8 cellular contexts compared by ENCODE assay signal in genomic region chr6:153131037-153131981, GRCh38. TPM values are rescaled to one million over a fixed set of nuclear protein-coding genes. Genes with fewer than 3 reads are reported as not detected.
DNase-seq lines count a peak whose midpoint lies in the region; ATAC-seq and TF ChIP-seq lines count a peak whose summit lies in the region.

RGS17 (minus strand) TSS chr6:153131282; CDS start chr6:153044018, 87,264 bp downstream.

- no peaks in the 10 kb centered on the region for H3K27me3 Mint-ChIP-seq in Calu3 (ENCODE audit: unreplicated experiment)

- H3K27ac Mint-ChIP-seq in Calu3 (ENCODE audit: unreplicated experiment) = peak within 1 kb of the TSS; percentile 44

- no peak for TF ChIP-seq CTCF in Calu3 (IDR thresholded peaks at IDR 0.05; ENCODE audit: unreplicated experiment)

- H3K9me3 ChIP-seq in HUES48 (ENCODE audit: control insufficient read depth, insufficient read depth, low read length) = no peaks in the 10 kb centered on the region

- peak within 1 kb of the TSS; percentile 77 for H3K4me3 Mint-ChIP-seq in Calu3 (ENCODE audit: low read depth, unreplicated experiment)

- intact Hi-C loops in Calu3 (cut with micrococcal nuclease; ENCODE audit: unreplicated experiment) = no loop called here

- peak within 1 kb of the TSS; percentile 87 for H3K4me3 ChIP-seq in HUES48 (ENCODE audit: low read depth, low read length)
- peak within 1 kb of the TSS; percentile 34 to 59 (median 52) for H3K4me3 ChIP-seq in skin epidermis

- CTCF ChIA-PET in Calu3 (lab: Charles Lee) = no interaction called here

- ATAC-seq in GM21367 (IDR thresholded peaks at IDR 0.05; ENCODE audit: unreplicated experiment) = peak; percentile 66

- peak; percentile 45 for DNase-seq in Calu3
- DNase-seq in SK-N-DZ (ENCODE audit: low spot score) = peak; percentile 75
- DNase-seq in cerebellar cortex (ENCODE audit: low spot score) = peak; percentile 63
- DNase-seq in islet precursor cell = peak; percentile 89
- no peak for DNase-seq in ureter (ENCODE audit: low spot score)

- H3K36me3 ChIP-seq in HUES48 (ENCODE audit: control insufficient read depth, insufficient read depth, low read length) = no peaks in the 10 kb centered on the region

- peak within 1 kb of the TSS; percentile 72 for H3K27ac ChIP-seq in HUES48 (ENCODE audit: low read depth, low read length)
- peak within 1 kb of the TSS in 10 of 21 experiments; percentile 16 to 74 (median 50) for H3K27ac ChIP-seq in skin epidermis

- H3K9me3 Mint-ChIP-seq in Calu3 (ENCODE audit: low read depth, unreplicated experiment) = peaks cover 3% of the 10 kb centered on the region

- no TSS peak for BruUV-seq in Calu3 (replicated peaks; lab: Mats Ljungman, UMichigan)

- peaks cover 15% of the 10 kb centered on the region for H3K36me3 Mint-ChIP-seq in Calu3 (ENCODE audit: insufficient read depth, unreplicated experiment)

- H3K4me1 ChIP-seq in HUES48 (ENCODE audit: control insufficient read depth, insufficient read depth, low read length) = peaks cover 15% of the 10 kb centered on the region

- peaks cover 31% of the 10 kb centered on the region for H3K27me3 ChIP-seq in HUES48 (ENCODE audit: control insufficient read depth, insufficient read depth, low read length)

- peak within 1 kb of the TSS; percentile 23; the same call in 1 of the 2 replicates for H3K9ac ChIP-seq in HUES48 (ENCODE audit: low read depth, low read length)

- peaks cover 2% of the 10 kb centered on the region for H3K4me1 Mint-ChIP-seq in Calu3 (ENCODE audit: low read depth, unreplicated experiment)

RNA-seq across cellular contexts. Expression of gene RGS17, which starts in this region (rescaled TPM):
- total RNA-seq in Calu3 (2022) = 0.64 and 0.78 TPM in 2 replicates
- polyA plus RNA-seq in SK-N-DZ (2014; cell fraction: cytosol; rRNA removed) = 2.5 and 4.6 TPM in 2 replicates
- 4.6 and 5.3 TPM in 2 replicates for polyA plus RNA-seq in SK-N-DZ (2014; cell fraction: nucleus; rRNA removed)
- 3.3 TPM for total RNA-seq in ureter

Comparison
In these comparisons a context has a peak if more than half of its experiments do, and no peak if none do; other contexts are left out.
1. Peak in DNase-seq in Calu3; RNA of the gene not detected or under 1 TPM.